1 cellular context compared by ENCODE assay signal in the genomic region with DNA sequence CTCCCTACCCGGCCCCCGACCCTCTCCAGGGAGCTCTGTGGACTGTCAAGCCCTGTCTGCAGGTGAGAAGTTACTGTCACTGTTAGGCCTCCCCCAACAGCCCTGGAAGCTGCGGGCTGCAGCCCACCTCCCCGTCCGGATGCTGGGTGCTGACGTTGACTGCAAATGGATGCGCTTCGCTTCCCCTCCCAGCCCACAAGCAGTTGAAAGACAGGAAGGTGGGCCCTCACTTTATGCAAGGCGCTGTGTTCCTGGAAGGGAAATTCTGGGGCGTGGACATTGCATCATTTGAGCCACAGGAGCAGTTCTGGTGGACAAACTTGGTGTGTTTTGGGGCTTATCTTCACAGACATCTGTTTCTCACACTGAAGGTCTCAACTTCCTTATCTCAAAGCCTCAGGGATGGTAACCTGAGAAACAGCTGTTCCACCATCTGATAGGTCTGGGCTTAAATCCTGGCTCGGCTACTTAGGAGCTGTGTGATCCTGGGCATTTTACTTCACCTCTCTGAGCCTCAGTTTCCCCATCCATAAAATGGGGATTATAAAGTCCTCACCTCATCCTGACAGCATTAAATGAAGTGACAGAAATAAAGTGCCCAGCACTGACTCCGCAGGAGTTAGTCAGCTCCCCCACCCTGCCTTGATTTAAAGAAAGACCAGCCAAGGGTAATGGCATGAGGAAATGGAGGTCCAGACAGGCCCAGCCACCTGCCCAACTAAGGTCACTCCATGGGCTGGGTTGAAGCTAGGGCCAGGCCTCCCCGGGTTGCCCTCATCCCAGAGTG.
TF ChIP-seq lines count a peak whose summit lies in the region.

No MANE protein-coding gene starts in this region.

TF ChIP-seq in K562, 482 proteins besides CTCF, POLR2A, EP300 and RAD21 (continued from another document and continues in another):
- TF ChIP-seq, protein P1, sequence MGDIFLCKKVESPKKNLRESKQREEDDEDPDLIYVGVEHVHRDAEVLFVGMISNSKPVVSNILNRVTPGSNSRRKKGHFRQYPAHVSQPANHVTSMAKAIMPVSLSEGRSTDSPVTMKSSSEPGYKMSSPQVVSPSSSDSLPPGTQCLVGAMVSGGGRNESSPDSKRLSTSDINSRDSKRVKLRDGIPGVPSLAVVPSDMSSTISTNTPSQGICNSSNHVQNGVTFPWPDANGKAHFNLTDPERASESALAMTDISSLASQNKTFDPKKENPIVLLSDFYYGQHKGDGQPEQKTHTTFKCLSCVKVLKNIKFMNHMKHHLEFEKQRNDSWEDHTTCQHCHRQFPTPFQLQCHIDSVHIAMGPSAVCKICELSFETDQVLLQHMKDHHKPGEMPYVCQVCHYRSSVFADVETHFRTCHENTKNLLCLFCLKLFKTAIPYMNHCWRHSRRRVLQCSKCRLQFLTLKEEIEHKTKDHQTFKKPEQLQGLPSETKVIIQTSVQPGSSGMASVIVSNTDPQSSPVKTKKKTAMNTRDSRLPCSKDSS (IDR thresholded peaks at IDR 0.05; ENCODE audit: low read depth, partially characterized antibody): no peak
- no peak for TF ChIP-seq HNRNPUL1 (IDR thresholded peaks at IDR 0.05; ENCODE audit: low read length)
- TF ChIP-seq, protein P2, sequence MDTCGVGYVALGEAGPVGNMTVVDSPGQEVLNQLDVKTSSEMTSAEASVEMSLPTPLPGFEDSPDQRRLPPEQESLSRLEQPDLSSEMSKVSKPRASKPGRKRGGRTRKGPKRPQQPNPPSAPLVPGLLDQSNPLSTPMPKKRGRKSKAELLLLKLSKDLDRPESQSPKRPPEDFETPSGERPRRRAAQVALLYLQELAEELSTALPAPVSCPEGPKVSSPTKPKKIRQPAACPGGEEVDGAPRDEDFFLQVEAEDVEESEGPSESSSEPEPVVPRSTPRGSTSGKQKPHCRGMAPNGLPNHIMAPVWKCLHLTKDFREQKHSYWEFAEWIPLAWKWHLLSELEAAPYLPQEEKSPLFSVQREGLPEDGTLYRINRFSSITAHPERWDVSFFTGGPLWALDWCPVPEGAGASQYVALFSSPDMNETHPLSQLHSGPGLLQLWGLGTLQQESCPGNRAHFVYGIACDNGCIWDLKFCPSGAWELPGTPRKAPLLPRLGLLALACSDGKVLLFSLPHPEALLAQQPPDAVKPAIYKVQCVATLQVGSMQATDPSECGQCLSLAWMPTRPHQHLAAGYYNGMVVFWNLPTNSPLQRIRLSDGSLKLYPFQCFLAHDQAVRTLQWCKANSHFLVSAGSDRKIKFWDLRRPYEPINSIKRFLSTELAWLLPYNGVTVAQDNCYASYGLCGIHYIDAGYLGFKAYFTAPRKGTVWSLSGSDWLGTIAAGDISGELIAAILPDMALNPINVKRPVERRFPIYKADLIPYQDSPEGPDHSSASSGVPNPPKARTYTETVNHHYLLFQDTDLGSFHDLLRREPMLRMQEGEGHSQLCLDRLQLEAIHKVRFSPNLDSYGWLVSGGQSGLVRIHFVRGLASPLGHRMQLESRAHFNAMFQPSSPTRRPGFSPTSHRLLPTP (IDR thresholded peaks at IDR 0.05; ENCODE audit: borderline replicate concordance, extremely low read depth, insufficient read length): no peak
- TF ChIP-seq ZFP30 (CRISPR knock-in tag; IDR thresholded peaks at IDR 0.05; ENCODE audit: borderline replicate concordance): no peak
- peak; percentile 83 for TF ChIP-seq CHD4 (IDR thresholded peaks at IDR 0.05; ENCODE audit: insufficient read depth, insufficient replicate concordance, low read depth, low read length, poor library complexity, severe bottlenecking)
- peak; percentile 72 for TF ChIP-seq CBX1 (IDR thresholded peaks at IDR 0.05; ENCODE audit: low read depth)
- TF ChIP-seq RBM17 (IDR thresholded peaks at IDR 0.05; ENCODE audit: borderline replicate concordance, low read depth, low read length): no peak
- TF ChIP-seq ZNF561 (CRISPR knock-in tag; conservative IDR thresholded peaks at IDR 0.05): no peak
- no peak for TF ChIP-seq HDAC8 (tag; IDR thresholded peaks at IDR 0.05)
- no peak for TF ChIP-seq ASH1L (IDR thresholded peaks at IDR 0.05; ENCODE audit: borderline replicate concordance, low read depth, partially characterized antibody)
- no peak for TF ChIP-seq NCOA6 (IDR thresholded peaks at IDR 0.05)
- TF ChIP-seq, protein P3, sequence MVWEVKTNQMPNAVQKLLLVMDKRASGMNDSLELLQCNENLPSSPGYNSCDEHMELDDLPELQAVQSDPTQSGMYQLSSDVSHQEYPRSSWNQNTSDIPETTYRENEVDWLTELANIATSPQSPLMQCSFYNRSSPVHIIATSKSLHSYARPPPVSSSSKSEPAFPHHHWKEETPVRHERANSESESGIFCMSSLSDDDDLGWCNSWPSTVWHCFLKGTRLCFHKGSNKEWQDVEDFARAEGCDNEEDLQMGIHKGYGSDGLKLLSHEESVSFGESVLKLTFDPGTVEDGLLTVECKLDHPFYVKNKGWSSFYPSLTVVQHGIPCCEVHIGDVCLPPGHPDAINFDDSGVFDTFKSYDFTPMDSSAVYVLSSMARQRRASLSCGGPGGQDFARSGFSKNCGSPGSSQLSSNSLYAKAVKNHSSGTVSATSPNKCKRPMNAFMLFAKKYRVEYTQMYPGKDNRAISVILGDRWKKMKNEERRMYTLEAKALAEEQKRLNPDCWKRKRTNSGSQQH (CRISPR knock-in tag; IDR thresholded peaks at IDR 0.05): no peak
- TF ChIP-seq ILK (tag; IDR thresholded peaks at IDR 0.05; ENCODE audit: borderline replicate concordance, low read depth): no peak
- TF ChIP-seq NCOR1 (IDR thresholded peaks at IDR 0.05): peak; percentile 99
- no peak for TF ChIP-seq PTTG1 (tag; IDR thresholded peaks at IDR 0.05; ENCODE audit: low read depth)
- peak; percentile 93 for TF ChIP-seq MYNN (IDR thresholded peaks at IDR 0.05)
- TF ChIP-seq MYNN (CRISPR knock-in tag; IDR thresholded peaks at IDR 0.05): no peak
- no peak for TF ChIP-seq ZZZ3 (IDR thresholded peaks at IDR 0.05)
- no peak for TF ChIP-seq BDP1 (IDR thresholded peaks at IDR 0.05; ENCODE audit: insufficient read depth, insufficient read length)
- no peak for TF ChIP-seq SAP30 (IDR thresholded peaks at IDR 0.05; ENCODE audit: borderline replicate concordance, insufficient read depth, low read depth, low read length, poor library complexity, severe bottlenecking)
- TF ChIP-seq ADNP (tag; IDR thresholded peaks at IDR 0.05): peak; percentile 100
- peak; percentile 100 for TF ChIP-seq NBN (IDR thresholded peaks at IDR 0.05; ENCODE audit: low read depth)
- TF ChIP-seq, protein P4, sequence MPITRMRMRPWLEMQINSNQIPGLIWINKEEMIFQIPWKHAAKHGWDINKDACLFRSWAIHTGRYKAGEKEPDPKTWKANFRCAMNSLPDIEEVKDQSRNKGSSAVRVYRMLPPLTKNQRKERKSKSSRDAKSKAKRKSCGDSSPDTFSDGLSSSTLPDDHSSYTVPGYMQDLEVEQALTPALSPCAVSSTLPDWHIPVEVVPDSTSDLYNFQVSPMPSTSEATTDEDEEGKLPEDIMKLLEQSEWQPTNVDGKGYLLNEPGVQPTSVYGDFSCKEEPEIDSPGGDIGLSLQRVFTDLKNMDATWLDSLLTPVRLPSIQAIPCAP (CRISPR knock-in tag; IDR thresholded peaks at IDR 0.05; ENCODE audit: borderline replicate concordance): no peak
- TF ChIP-seq ZNF253 (CRISPR knock-in tag; conservative IDR thresholded peaks at IDR 0.05): no peak
- peak; percentile 99 for TF ChIP-seq TRIM24 (IDR thresholded peaks at IDR 0.05)
- peak; percentile 66 for TF ChIP-seq KDM5B (IDR thresholded peaks at IDR 0.05; ENCODE audit: insufficient replicate concordance, low read depth, low read length)
- no peak for TF ChIP-seq ZC3H11A (IDR thresholded peaks at IDR 0.05; ENCODE audit: low read depth, low read length)
- TF ChIP-seq ZNF584 (CRISPR knock-in tag; IDR thresholded peaks at IDR 0.05; ENCODE audit: low read depth): peak; percentile 94
- peak in 1 of 2 experiments; percentile 29; a peak in 1 of 4 replicates for TF ChIP-seq CSDE1 (IDR thresholded peaks at IDR 0.05)
- TF ChIP-seq ZNF184 (CRISPR knock-in tag; IDR thresholded peaks at IDR 0.05): no peak
- TF ChIP-seq ZFPM2 (CRISPR knock-in tag; IDR thresholded peaks at IDR 0.05): no peak
- no peak; the same call in 1 of the 2 replicates for TF ChIP-seq EGR1 (conservative IDR thresholded peaks at IDR 0.05)
- peak; percentile 76 for TF ChIP-seq ZNF263 (CRISPR knock-in tag; IDR thresholded peaks at IDR 0.05; ENCODE audit: borderline replicate concordance)
- TF ChIP-seq, protein P5, sequence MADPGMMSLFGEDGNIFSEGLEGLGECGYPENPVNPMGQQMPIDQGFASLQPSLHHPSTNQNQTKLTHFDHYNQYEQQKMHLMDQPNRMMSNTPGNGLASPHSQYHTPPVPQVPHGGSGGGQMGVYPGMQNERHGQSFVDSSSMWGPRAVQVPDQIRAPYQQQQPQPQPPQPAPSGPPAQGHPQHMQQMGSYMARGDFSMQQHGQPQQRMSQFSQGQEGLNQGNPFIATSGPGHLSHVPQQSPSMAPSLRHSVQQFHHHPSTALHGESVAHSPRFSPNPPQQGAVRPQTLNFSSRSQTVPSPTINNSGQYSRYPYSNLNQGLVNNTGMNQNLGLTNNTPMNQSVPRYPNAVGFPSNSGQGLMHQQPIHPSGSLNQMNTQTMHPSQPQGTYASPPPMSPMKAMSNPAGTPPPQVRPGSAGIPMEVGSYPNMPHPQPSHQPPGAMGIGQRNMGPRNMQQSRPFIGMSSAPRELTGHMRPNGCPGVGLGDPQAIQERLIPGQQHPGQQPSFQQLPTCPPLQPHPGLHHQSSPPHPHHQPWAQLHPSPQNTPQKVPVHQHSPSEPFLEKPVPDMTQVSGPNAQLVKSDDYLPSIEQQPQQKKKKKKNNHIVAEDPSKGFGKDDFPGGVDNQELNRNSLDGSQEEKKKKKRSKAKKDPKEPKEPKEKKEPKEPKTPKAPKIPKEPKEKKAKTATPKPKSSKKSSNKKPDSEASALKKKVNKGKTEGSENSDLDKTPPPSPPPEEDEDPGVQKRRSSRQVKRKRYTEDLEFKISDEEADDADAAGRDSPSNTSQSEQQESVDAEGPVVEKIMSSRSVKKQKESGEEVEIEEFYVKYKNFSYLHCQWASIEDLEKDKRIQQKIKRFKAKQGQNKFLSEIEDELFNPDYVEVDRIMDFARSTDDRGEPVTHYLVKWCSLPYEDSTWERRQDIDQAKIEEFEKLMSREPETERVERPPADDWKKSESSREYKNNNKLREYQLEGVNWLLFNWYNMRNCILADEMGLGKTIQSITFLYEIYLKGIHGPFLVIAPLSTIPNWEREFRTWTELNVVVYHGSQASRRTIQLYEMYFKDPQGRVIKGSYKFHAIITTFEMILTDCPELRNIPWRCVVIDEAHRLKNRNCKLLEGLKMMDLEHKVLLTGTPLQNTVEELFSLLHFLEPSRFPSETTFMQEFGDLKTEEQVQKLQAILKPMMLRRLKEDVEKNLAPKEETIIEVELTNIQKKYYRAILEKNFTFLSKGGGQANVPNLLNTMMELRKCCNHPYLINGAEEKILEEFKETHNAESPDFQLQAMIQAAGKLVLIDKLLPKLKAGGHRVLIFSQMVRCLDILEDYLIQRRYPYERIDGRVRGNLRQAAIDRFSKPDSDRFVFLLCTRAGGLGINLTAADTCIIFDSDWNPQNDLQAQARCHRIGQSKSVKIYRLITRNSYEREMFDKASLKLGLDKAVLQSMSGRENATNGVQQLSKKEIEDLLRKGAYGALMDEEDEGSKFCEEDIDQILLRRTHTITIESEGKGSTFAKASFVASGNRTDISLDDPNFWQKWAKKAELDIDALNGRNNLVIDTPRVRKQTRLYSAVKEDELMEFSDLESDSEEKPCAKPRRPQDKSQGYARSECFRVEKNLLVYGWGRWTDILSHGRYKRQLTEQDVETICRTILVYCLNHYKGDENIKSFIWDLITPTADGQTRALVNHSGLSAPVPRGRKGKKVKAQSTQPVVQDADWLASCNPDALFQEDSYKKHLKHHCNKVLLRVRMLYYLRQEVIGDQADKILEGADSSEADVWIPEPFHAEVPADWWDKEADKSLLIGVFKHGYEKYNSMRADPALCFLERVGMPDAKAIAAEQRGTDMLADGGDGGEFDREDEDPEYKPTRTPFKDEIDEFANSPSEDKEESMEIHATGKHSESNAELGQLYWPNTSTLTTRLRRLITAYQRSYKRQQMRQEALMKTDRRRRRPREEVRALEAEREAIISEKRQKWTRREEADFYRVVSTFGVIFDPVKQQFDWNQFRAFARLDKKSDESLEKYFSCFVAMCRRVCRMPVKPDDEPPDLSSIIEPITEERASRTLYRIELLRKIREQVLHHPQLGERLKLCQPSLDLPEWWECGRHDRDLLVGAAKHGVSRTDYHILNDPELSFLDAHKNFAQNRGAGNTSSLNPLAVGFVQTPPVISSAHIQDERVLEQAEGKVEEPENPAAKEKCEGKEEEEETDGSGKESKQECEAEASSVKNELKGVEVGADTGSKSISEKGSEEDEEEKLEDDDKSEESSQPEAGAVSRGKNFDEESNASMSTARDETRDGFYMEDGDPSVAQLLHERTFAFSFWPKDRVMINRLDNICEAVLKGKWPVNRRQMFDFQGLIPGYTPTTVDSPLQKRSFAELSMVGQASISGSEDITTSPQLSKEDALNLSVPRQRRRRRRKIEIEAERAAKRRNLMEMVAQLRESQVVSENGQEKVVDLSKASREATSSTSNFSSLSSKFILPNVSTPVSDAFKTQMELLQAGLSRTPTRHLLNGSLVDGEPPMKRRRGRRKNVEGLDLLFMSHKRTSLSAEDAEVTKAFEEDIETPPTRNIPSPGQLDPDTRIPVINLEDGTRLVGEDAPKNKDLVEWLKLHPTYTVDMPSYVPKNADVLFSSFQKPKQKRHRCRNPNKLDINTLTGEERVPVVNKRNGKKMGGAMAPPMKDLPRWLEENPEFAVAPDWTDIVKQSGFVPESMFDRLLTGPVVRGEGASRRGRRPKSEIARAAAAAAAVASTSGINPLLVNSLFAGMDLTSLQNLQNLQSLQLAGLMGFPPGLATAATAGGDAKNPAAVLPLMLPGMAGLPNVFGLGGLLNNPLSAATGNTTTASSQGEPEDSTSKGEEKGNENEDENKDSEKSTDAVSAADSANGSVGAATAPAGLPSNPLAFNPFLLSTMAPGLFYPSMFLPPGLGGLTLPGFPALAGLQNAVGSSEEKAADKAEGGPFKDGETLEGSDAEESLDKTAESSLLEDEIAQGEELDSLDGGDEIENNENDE (IDR thresholded peaks at IDR 0.05; ENCODE audit: low read depth, low read length): no peak
- peak; percentile 97 for TF ChIP-seq PTBP1 (IDR thresholded peaks at IDR 0.05; ENCODE audit: low read depth, low read length)
- TF ChIP-seq, protein P6, sequence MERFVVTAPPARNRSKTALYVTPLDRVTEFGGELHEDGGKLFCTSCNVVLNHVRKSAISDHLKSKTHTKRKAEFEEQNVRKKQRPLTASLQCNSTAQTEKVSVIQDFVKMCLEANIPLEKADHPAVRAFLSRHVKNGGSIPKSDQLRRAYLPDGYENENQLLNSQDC (CRISPR knock-in tag; IDR thresholded peaks at IDR 0.05): no peak
- TF ChIP-seq, protein P7, sequence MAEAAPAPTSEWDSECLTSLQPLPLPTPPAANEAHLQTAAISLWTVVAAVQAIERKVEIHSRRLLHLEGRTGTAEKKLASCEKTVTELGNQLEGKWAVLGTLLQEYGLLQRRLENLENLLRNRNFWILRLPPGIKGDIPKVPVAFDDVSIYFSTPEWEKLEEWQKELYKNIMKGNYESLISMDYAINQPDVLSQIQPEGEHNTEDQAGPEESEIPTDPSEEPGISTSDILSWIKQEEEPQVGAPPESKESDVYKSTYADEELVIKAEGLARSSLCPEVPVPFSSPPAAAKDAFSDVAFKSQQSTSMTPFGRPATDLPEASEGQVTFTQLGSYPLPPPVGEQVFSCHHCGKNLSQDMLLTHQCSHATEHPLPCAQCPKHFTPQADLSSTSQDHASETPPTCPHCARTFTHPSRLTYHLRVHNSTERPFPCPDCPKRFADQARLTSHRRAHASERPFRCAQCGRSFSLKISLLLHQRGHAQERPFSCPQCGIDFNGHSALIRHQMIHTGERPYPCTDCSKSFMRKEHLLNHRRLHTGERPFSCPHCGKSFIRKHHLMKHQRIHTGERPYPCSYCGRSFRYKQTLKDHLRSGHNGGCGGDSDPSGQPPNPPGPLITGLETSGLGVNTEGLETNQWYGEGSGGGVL (CRISPR knock-in tag; IDR thresholded peaks at IDR 0.05): 0 out of 2 replicates have a peak, but pooled peaks have one; percentile 3
- no peak for TF ChIP-seq XRCC4 (IDR thresholded peaks at IDR 0.05; ENCODE audit: extremely low read depth, insufficient read depth, insufficient read length)
- TF ChIP-seq TCF7 (IDR thresholded peaks at IDR 0.05; ENCODE audit: borderline replicate concordance): peak; percentile 52; the same call in 1 of the 2 replicates
